Comparison of ENCODE assay signal across 14 cellular contexts in the genomic region with DNA sequence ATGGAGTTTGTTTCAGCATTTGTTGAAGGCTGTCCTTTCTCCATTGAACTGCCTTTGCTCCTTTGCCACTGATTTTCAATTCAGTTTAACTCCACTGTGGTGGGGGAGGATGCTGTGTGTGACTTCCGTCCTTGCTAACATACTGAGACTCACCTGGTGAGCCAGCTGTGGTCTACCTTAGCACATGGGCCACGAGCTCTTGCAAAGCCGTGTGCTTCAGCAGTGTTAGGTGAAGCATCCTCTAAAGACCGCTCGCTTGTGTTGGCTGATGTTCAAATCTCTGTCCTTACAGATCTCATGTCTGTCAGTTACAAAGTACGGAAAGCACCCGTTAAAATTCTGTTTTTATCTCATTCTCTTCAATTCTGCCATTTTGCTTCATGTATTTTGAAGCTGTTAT. TPM values are rescaled to one million over a fixed set of nuclear protein-coding genes. Genes with fewer than 3 reads are reported as not detected.
A peak's percentile ranks its signal among the peaks of the same experiment; 100 is the strongest.
DNase-seq lines count a peak whose midpoint lies in the region; ATAC-seq, FAIRE-seq and TF ChIP-seq lines count a peak whose summit lies in the region.
"Had no signal": no experiment of that assay in that cellular context is flagged by ENCODE, and none has a peak within 500 bp of the region (broad histone marks: within the 10 kb centered on the region; RNA-seq: fewer than 3 reads in every experiment).

No MANE protein-coding gene starts in this region.

- H3K27me3 ChIP-seq in HUES64 (ENCODE audit: insufficient read depth, low read length) (no peaks in the 10 kb centered on the region), SJCRH30 (no peaks in the 10 kb centered on the region), rectal smooth muscle tissue (ENCODE audit: control insufficient read depth, insufficient read depth, low read length) (no peaks in the 10 kb centered on the region)

- DNase-seq in SJCRH30 (no peak), glutamatergic neuron (no peak), D721Med (ENCODE audit: insufficient read length, low spot score) (no peak)
- no peak for DNase-seq in activated CD4-positive, alpha-beta T cell treated with anti-CD3 and anti-CD28 coated beads, Interleukin-2, amount 50 U/mL, for 1 hour
- DNase-seq: activated T-cell treated with anti-CD3 and anti-CD28 coated beads, Interleukin-2, amount 50 U/mL, for 24 hours; amniotic stem cell; NCI-H1092 treated with DMSO at 0.1 percent for 48 hours; stimulated activated naive B cell treated with anti-CD40 and anti-IgM and Interleukin-4, amounts not matched to agents 10 μg/mL and 1 μg/mL and 100 μg/mL, for 72 hours; T-helper 2 cell had no signal

- H3K9ac ChIP-seq in HUES64 (ENCODE audit: low read depth, low read length) = no peak overlapping the region; the same call in 1 of the 2 replicates
- no peak overlapping the region for H3K9ac ChIP-seq in rectal smooth muscle tissue (ENCODE audit: low read length)

- peak overlapping the region; percentile 97 for H3K27ac Mint-ChIP-seq in glutamatergic neuron (ENCODE audit: unreplicated experiment)
- H3K27ac Mint-ChIP-seq: activated T-cell treated with anti-CD3 and anti-CD28 coated beads, Interleukin-2, amount 50 U/mL, for 24 hours had no signal

- H3K9me3 ChIP-seq in HUES64 (ENCODE audit: insufficient read depth, low read depth, low read length) (no peaks in the 10 kb centered on the region), SJCRH30 (replicated peaks) (no peaks in the 10 kb centered on the region)

- H3K27me3 Mint-ChIP-seq in glutamatergic neuron (ENCODE audit: unreplicated experiment) = peaks cover 25% of the 10 kb centered on the region
- H3K27me3 Mint-ChIP-seq: activated T-cell treated with anti-CD3 and anti-CD28 coated beads, Interleukin-2, amount 50 U/mL, for 24 hours; IgD-negative memory B cell; stimulated activated naive B cell treated with anti-CD40 and anti-IgM and Interleukin-4, amounts not matched to agents 10 μg/mL and 1 μg/mL and 100 μg/mL, for 72 hours had no signal

- peaks cover 22% of the 10 kb centered on the region for H3K9me3 Mint-ChIP-seq in glutamatergic neuron (ENCODE audit: unreplicated experiment)
- H3K9me3 Mint-ChIP-seq: activated T-cell treated with anti-CD3 and anti-CD28 coated beads, Interleukin-2, amount 50 U/mL, for 24 hours; IgD-negative memory B cell; stimulated activated naive B cell treated with anti-CD40 and anti-IgM and Interleukin-4, amounts not matched to agents 10 μg/mL and 1 μg/mL and 100 μg/mL, for 72 hours had no signal

- H3K4me1 Mint-ChIP-seq in glutamatergic neuron (ENCODE audit: low read depth, unreplicated experiment) = peaks cover 41% of the 10 kb centered on the region

- ATAC-seq in GM19397 (IDR thresholded peaks at IDR 0.05; ENCODE audit: unreplicated experiment) (no peak), HG02610 (IDR thresholded peaks at IDR 0.05; ENCODE audit: unreplicated experiment) (no peak)
- ATAC-seq: stimulated activated naive B cell treated with anti-CD40 and anti-IgM and Interleukin-4, amounts not matched to agents 10 μg/mL and 1 μg/mL and 100 μg/mL, for 72 hours had no signal

- peak overlapping the region; percentile 75 for H3K4me3 Mint-ChIP-seq in glutamatergic neuron (ENCODE audit: unreplicated experiment)
- H3K4me3 Mint-ChIP-seq: activated T-cell treated with anti-CD3 and anti-CD28 coated beads, Interleukin-2, amount 50 U/mL, for 24 hours; stimulated activated naive B cell treated with anti-CD40 and anti-IgM and Interleukin-4, amounts not matched to agents 10 μg/mL and 1 μg/mL and 100 μg/mL, for 72 hours had no signal

- H3K36me3 ChIP-seq in HUES64 (ENCODE audit: insufficient read depth, low read length) (peaks cover 36% of the 10 kb centered on the region), SJCRH30 (no peaks in the 10 kb centered on the region; the same call in 1 of the 2 replicates), rectal smooth muscle tissue (ENCODE audit: control insufficient read depth, insufficient read depth, low read length) (peaks cover 9% of the 10 kb centered on the region)

- no peaks in the 10 kb centered on the region for H3K36me3 Mint-ChIP-seq in glutamatergic neuron (ENCODE audit: unreplicated experiment)

- H3K4me3 ChIP-seq in HUES64 (ENCODE audit: low read length) (no peak overlapping the region), SJCRH30 (no peak overlapping the region), rectal smooth muscle tissue (ENCODE audit: low read length) (no peak overlapping the region)

- no peak for FAIRE-seq in D721Med (lab: Jason Lieb, UNC)

- 93% methylated on average over 7 of the region's 7 CpGs for WGBS in HUES64

- TF ChIP-seq CTCF in glutamatergic neuron (IDR thresholded peaks at IDR 0.05; ENCODE audit: partially characterized antibody, unreplicated experiment) (no peak), D721Med (IDR thresholded peaks at IDR 0.05; ENCODE audit: insufficient read depth, missing control alignments) (no peak)

- H3K4me1 ChIP-seq in HUES64 (ENCODE audit: insufficient read depth, low read length) = peaks cover 25% of the 10 kb centered on the region; the same call in 1 of the 2 replicates
- H3K4me1 ChIP-seq in SJCRH30 = peaks cover 17% of the 10 kb centered on the region
- H3K4me1 ChIP-seq in rectal smooth muscle tissue (ENCODE audit: control insufficient read depth, insufficient read depth, low read length) = no peaks in the 10 kb centered on the region

- H3K27ac ChIP-seq in HUES64 (ENCODE audit: low read depth, low read length) = peak overlapping the region; percentile 36; the same call in 1 of the 2 replicates
- H3K27ac ChIP-seq in SJCRH30 = peak overlapping the region; percentile 54; the same call in 1 of the 2 replicates
- peak overlapping the region; percentile 17 for H3K27ac ChIP-seq in rectal smooth muscle tissue (ENCODE audit: low read depth, low read length)

RNA-seq across cellular contexts. Expression of gene SPATC1L, which starts 3.6 kb away (rescaled TPM):
- polyA plus RNA-seq in HUES64 (2013, experiment 1 of 2) = 37.0 TPM
- 48.2 TPM for polyA plus RNA-seq in HUES64 (2013, experiment 2 of 2)
- 22.3 and 27.5 TPM in 2 replicates for total RNA-seq in SJCRH30 (2014; rRNA removed; shearing (Covaris generic))
- 58.7 TPM for total RNA-seq in glutamatergic neuron (ENCODE audit: unreplicated experiment)

RNA-seq across cellular contexts. Expression of gene FTCD, which starts 32.4 kb away (rescaled TPM):
- polyA plus RNA-seq in HUES64 (2013, experiment 1 of 2) = 0.70 TPM
- polyA plus RNA-seq in HUES64 (2013, experiment 2 of 2) = 1.3 TPM
- not detected in 2 replicates for total RNA-seq in SJCRH30 (2014; rRNA removed; shearing (Covaris generic))
- total RNA-seq in glutamatergic neuron (ENCODE audit: unreplicated experiment) = 13.4 TPM
- polyA plus RNA-seq: IgD-negative memory B cell had no signal

RNA-seq across cellular contexts. Expression of gene LSS, which starts 40.8 kb away (rescaled TPM):
- polyA plus RNA-seq in HUES64 (2013, experiment 1 of 2) = 76.3 TPM
- 76.4 TPM for polyA plus RNA-seq in HUES64 (2013, experiment 2 of 2)
- 30.6 and 41.3 TPM in 2 replicates for total RNA-seq in SJCRH30 (2014; rRNA removed; shearing (Covaris generic))
- 390 TPM for total RNA-seq in glutamatergic neuron (ENCODE audit: unreplicated experiment)

Comparison
In these comparisons a context has a peak if more than half of its experiments do, and no peak if none do; other contexts are left out.
1. RNA of gene FTCD, which starts 32.4 kb away (total RNA-seq): 13.4 TPM in glutamatergic neuron (single experiment); not detected in SJCRH30; every median in the first group is over 10 times any median in the second.
2. Peak in every context shown above with its lines, with median percentiles within 50 percentile points of each other: H3K27ac ChIP-seq.